ENCODE assay signal across 14 cellular contexts in genomic region chr1:218464871-218465270, GRCh38.
"Had no signal": no experiment of that assay in that cellular context is flagged by ENCODE, and none has a peak within 500 bp of the region (broad histone marks: within the 10 kb centered on the region; RNA-seq: fewer than 3 reads in every experiment).

No MANE protein-coding gene starts in this region.

- H3K27ac ChIP-seq: right lobe of liver had no signal

- H3K27me3 ChIP-seq: right lobe of liver, upper lobe of right lung had no signal

- H3K4me1 ChIP-seq: right lobe of liver had no signal

- ATAC-seq: left cardiac atrium, natural killer cell, right lobe of liver, upper lobe of right lung had no signal

- H3K36me3 ChIP-seq: right lobe of liver, upper lobe of right lung had no signal

- DNase-seq: activated CD4-positive, alpha-beta T cell treated with anti-CD3 and anti-CD28 coated beads, Interleukin-2, amount 50 U/mL, for 1 hour; activated CD4-positive, CD25-positive, alpha-beta regulatory T cell; activated effector memory CD4-positive, alpha-beta T cell treated with Interleukin-2 at 50 U/mL for 16 hours; amygdala; glutamatergic neuron; left cardiac atrium; mammary epithelial cell; natural killer cell; right lobe of liver; stimulated activated CD4-positive, alpha-beta T cell treated with anti-CD3 and anti-CD28 coated beads, Interleukin-2, amount 100 ng/mL, for 24 hours; stimulated activated naive CD4-positive, alpha-beta T cell; substantia nigra; T-helper 2 cell; upper lobe of right lung had no signal

- H3K4me3 ChIP-seq: right lobe of liver, upper lobe of right lung had no signal

- H3K9me3 ChIP-seq: right lobe of liver, upper lobe of right lung had no signal
